ENCODE assay signal across 1 cellular context in the genomic region with DNA sequence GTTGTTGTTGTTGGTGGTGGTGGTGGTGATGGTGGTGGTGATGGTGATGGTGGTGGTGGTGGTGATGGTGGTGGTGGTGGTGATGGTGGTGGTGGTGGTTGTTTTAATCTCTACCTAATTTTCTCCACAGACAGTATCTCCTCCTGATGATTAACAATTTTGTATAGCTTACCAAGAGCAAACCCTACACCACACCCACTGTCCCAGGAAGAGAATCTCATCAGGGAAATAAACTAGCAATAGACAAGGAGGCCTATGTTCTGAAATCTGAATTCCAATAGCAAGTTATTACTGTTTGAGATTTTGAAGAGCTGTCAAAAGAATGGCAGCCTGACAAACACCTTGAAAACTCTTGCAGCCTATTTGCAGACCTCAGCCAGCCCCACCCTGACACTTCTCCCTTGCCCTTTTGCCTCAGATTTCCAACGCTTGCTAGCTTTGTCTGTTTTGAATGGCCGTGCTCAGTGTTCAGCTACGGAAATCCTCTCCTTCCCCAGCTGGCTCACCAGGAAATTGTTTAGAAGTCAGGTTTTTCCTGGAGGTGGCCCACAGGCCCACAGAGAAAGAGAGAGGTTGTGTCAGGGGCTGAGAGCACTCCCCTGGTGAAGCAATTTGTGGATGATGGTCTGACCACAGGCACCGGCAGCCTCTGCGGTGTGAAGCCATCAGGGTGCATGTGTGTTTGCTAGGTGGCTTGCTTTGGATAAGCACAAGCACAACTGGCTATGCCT.
TF ChIP-seq lines count a peak whose summit lies in the region.

No MANE protein-coding gene starts in this region.

TF ChIP-seq in HCT116, 20 proteins besides CTCF, POLR2A, EP300 and RAD21 (continued from another document):
- TF ChIP-seq, protein P1, sequence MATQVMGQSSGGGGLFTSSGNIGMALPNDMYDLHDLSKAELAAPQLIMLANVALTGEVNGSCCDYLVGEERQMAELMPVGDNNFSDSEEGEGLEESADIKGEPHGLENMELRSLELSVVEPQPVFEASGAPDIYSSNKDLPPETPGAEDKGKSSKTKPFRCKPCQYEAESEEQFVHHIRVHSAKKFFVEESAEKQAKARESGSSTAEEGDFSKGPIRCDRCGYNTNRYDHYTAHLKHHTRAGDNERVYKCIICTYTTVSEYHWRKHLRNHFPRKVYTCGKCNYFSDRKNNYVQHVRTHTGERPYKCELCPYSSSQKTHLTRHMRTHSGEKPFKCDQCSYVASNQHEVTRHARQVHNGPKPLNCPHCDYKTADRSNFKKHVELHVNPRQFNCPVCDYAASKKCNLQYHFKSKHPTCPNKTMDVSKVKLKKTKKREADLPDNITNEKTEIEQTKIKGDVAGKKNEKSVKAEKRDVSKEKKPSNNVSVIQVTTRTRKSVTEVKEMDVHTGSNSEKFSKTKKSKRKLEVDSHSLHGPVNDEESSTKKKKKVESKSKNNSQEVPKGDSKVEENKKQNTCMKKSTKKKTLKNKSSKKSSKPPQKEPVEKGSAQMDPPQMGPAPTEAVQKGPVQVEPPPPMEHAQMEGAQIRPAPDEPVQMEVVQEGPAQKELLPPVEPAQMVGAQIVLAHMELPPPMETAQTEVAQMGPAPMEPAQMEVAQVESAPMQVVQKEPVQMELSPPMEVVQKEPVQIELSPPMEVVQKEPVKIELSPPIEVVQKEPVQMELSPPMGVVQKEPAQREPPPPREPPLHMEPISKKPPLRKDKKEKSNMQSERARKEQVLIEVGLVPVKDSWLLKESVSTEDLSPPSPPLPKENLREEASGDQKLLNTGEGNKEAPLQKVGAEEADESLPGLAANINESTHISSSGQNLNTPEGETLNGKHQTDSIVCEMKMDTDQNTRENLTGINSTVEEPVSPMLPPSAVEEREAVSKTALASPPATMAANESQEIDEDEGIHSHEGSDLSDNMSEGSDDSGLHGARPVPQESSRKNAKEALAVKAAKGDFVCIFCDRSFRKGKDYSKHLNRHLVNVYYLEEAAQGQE (IDR thresholded peaks at IDR 0.05; ENCODE audit: low read depth), result no peak
